In the genomic region with DNA sequence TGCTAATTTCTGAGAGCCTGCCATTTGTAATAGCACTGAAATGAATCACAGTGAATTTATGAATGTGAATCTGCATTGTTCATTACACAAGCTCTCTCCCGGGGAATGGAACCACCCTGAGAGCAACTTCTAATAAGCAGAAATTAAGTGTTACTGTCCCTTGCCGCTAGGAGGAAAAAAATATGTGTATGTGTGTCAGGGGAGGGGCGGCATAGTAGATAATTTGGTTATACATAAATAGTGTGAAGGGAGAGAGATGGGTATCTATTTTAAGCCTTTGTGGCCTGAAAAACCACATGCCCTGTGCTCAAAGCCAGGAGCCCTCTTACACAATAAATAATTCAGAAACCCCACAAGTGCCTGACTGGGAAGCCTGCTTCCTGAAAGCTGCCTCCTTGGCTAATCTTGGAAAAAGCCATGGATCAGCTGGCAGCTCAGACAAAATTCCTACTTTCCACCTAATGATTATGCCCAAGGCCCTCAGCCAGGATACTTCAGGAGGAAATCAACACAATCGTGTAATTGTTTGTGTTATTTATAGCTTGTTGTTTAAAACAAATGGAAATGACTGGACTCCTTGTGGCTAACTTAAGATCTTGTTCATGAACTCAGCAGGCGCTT, we compare ENCODE assay signal across 9 cellular contexts.
DNase-seq lines count a peak whose midpoint lies in the region; ATAC-seq and TF ChIP-seq lines count a peak whose summit lies in the region.
"Had no signal": no experiment of that assay in that cellular context is flagged by ENCODE, and none has a peak within 500 bp of the region (broad histone marks: within the 10 kb centered on the region; RNA-seq: fewer than 3 reads in every experiment).

No MANE protein-coding gene starts in this region.

- H3K4me1 Mint-ChIP-seq in progenitor cell of endocrine pancreas (ENCODE audit: low read depth): peaks cover 2% of the 10 kb centered on the region

- H3K36me3 ChIP-seq in breast epithelium: no peaks in the 10 kb centered on the region

- intact Hi-C loops in breast epithelium (cut with DNase I; ENCODE audit: low total_unique reads): no loop called here

- H3K4me3 ChIP-seq in breast epithelium (no peak overlapping the region), coronary artery (no peak overlapping the region)

- H3K9me3 Mint-ChIP-seq in progenitor cell of endocrine pancreas (ENCODE audit: low read depth): no peaks in the 10 kb centered on the region
- H3K9me3 Mint-ChIP-seq: IgD-negative memory B cell had no signal

- no peak for TF ChIP-seq POLR2A in breast epithelium (IDR thresholded peaks at IDR 0.05)

- H3K4me3 Mint-ChIP-seq in progenitor cell of endocrine pancreas (ENCODE audit: low read depth): no peak overlapping the region
- H3K4me3 Mint-ChIP-seq: IgD-negative memory B cell had no signal

- H3K27me3 Mint-ChIP-seq in progenitor cell of endocrine pancreas: no peaks in the 10 kb centered on the region

- H3K27me3 ChIP-seq in breast epithelium: no peaks in the 10 kb centered on the region

- no peaks in the 10 kb centered on the region for H3K4me1 ChIP-seq in breast epithelium

- peak; percentile 64 for DNase-seq in HT1080 (ENCODE audit: low read depth)
- no peak for DNase-seq in breast epithelium (ENCODE audit: low spot score in 2 of 2)
- DNase-seq in progenitor cell of endocrine pancreas (ENCODE audit: low spot score, unreplicated experiment): no peak
- no peak for DNase-seq in coronary artery (ENCODE audit: low spot score)
- DNase-seq in activated naive CD4-positive, alpha-beta T cell treated with anti-CD3 and anti-CD28 coated beads, Interleukin-2, amount 50 U/mL, for 16 hours: no peak
- no peak for DNase-seq in midbrain (lab: John Stamatoyannopoulos, UW)

- peak overlapping the region; percentile 35 for H3K27ac Mint-ChIP-seq in progenitor cell of endocrine pancreas
- H3K27ac Mint-ChIP-seq: IgD-negative memory B cell had no signal

- H3K9me3 ChIP-seq in breast epithelium: no peaks in the 10 kb centered on the region

- ATAC-seq in GM18870 (IDR thresholded peaks at IDR 0.05; ENCODE audit: unreplicated experiment) (peak; percentile 57), HG03521 (IDR thresholded peaks at IDR 0.05; ENCODE audit: unreplicated experiment) (no peak)

- TF ChIP-seq CTCF in breast epithelium (IDR thresholded peaks at IDR 0.05) (peak in 1 of 3 donors; percentile 19), progenitor cell of endocrine pancreas (IDR thresholded peaks at IDR 0.05; ENCODE audit: unreplicated experiment) (no peak), coronary artery (IDR thresholded peaks at IDR 0.05) (no peak)

- H3K36me3 Mint-ChIP-seq in progenitor cell of endocrine pancreas (ENCODE audit: insufficient read depth): no peaks in the 10 kb centered on the region

- H3K27ac ChIP-seq in breast epithelium: peak overlapping the region; percentile 50 to 67
- H3K27ac ChIP-seq in coronary artery: peak overlapping the region in 1 of 2 donors; percentile 26
